27 cellular contexts compared by ENCODE assay signal in genomic region chr5:168120416-168121137, GRCh38.
DNase-seq lines count a peak whose midpoint lies in the region; ATAC-seq, FAIRE-seq and TF ChIP-seq lines count a peak whose summit lies in the region.
"Had no signal": no experiment of that assay in that cellular context is flagged by ENCODE, and none has a peak within 500 bp of the region (broad histone marks: within the 10 kb centered on the region; RNA-seq: fewer than 3 reads in every experiment).

No MANE protein-coding gene starts in this region.

- TF ChIP-seq RAD21 in K562 (CRISPR knock-in tag; conservative IDR thresholded peaks at IDR 0.05 in 1 of 2, IDR thresholded peaks at IDR 0.05 in 1 of 2), result no peak

- H3K27me3 Mint-ChIP-seq in activated T-cell treated with anti-CD3 and anti-CD28 coated beads, Interleukin-2, amount 50 U/mL, for 72 hours (ENCODE audit: low read depth), result no peaks in the 10 kb centered on the region
- H3K27me3 Mint-ChIP-seq: CD8-positive, alpha-beta memory T cell had no signal

- TF ChIP-seq POLR2A in K562 (conservative IDR thresholded peaks at IDR 0.05), result no peak

- H3K4me2 ChIP-seq in GM23248 (ENCODE audit: unreplicated experiment), result peak overlapping the region; percentile 23
- no peak overlapping the region for H3K4me2 ChIP-seq in K562 (ENCODE audit: insufficient read depth, low read length)

- H3K36me3 Mint-ChIP-seq in activated T-cell treated with anti-CD3 and anti-CD28 coated beads, Interleukin-2, amount 50 U/mL, for 72 hours (ENCODE audit: insufficient read depth in 2 of 2), result no peaks in the 10 kb centered on the region
- H3K36me3 Mint-ChIP-seq: CD14-positive monocyte; CD8-positive, alpha-beta memory T cell had no signal

- H3K4me1 ChIP-seq in GM23248 (ENCODE audit: insufficient read depth) (peaks cover 14% of the 10 kb centered on the region), K562 (replicated peaks in 1 of 2; ENCODE audit: control insufficient read depth in 2 of 2, insufficient read depth in 2 of 2, low read length in 2 of 2) (no peaks in the 10 kb centered on the region), foreskin keratinocyte (peaks cover 8% of the 10 kb centered on the region)
- H3K4me1 ChIP-seq: BE2C had no signal

- H3K27ac ChIP-seq in GM23248, result 0 out of 2 replicates have a peak overlapping the region, but pooled peaks have one; percentile 5
- H3K27ac ChIP-seq in K562 (ENCODE audit: extremely low read depth, low read depth, low read length), result no peak overlapping the region
- H3K27ac ChIP-seq in foreskin keratinocyte, result no peak overlapping the region
- H3K27ac ChIP-seq: HL-60, RWPE1 had no signal

- H3K4me3 ChIP-seq in GM23248 (no peak overlapping the region), K562 (no peak overlapping the region)

- H3K4me1 Mint-ChIP-seq in activated T-cell treated with anti-CD3 and anti-CD28 coated beads, Interleukin-2, amount 50 U/mL, for 72 hours (ENCODE audit: low read depth), result peaks cover 13% of the 10 kb centered on the region
- H3K4me1 Mint-ChIP-seq: CD8-positive, alpha-beta memory T cell had no signal

- in situ Hi-C loops in GM23248 (cut with MboI) (no loop called here), K562 (cut with MboI) (no loop called here)

- no peaks in the 10 kb centered on the region for H3F3A ChIP-seq in GM23248 (ENCODE audit: insufficient read depth)

- H3K9me2 ChIP-seq in GM23248 (ENCODE audit: insufficient read depth), result 0 out of 2 replicates have a peak, but pooled peaks cover 3% of the 10 kb centered on the region

- no TSS peak for BruUV-seq in K562 (replicated peaks; lab: Mats Ljungman, UMichigan)

- peaks cover 0 to 2% of the 10 kb centered on the region in 2 donors for H3K9me3 Mint-ChIP-seq in activated T-cell treated with anti-CD3 and anti-CD28 coated beads, Interleukin-2, amount 50 U/mL, for 72 hours
- H3K9me3 Mint-ChIP-seq: CD14-positive monocyte had no signal

- H3K27me3 ChIP-seq in GM23248 (replicated peaks; ENCODE audit: insufficient read depth) (no peaks in the 10 kb centered on the region), K562 (ENCODE audit: control insufficient read depth in 2 of 2, insufficient read depth in 2 of 2, low read length in 2 of 2) (no peaks in the 10 kb centered on the region), foreskin keratinocyte (no peaks in the 10 kb centered on the region)
- H3K27me3 ChIP-seq: BE2C had no signal

- H3K9ac ChIP-seq in GM23248, result no peak overlapping the region
- no peak overlapping the region for H3K9ac ChIP-seq in K562 (ENCODE audit: insufficient read depth in 1 of 2, low read depth in 2 of 2, low read length in 2 of 2)

- FAIRE-seq in K562 (lab: Jason Lieb, UNC), result no peak
- FAIRE-seq: GM12891, H1 had no signal

- peak overlapping the region in 1 of 2 donors; percentile 40 for H3K4me3 Mint-ChIP-seq in activated T-cell treated with anti-CD3 and anti-CD28 coated beads, Interleukin-2, amount 50 U/mL, for 72 hours
- H3K4me3 Mint-ChIP-seq: CD14-positive monocyte; CD8-positive, alpha-beta memory T cell had no signal

- whole genome bisulfite sequencing in GM23248 (ENCODE audit: low coverage in 1 of 2, low lambda C conversion rate in 2 of 2, missing lambda C conversion rate in 2 of 2), 2 experiments, result 56 to 61% methylated on average over 10 of the region's 10 CpGs
- 2% methylated on average over 10 of the region's 10 CpGs for WGBS in K562 (ENCODE audit: insufficient coverage, low coverage, missing lambda C conversion rate)

- DNase-seq in activated T-cell treated with anti-CD3 and anti-CD28 coated beads, Interleukin-2, amount 50 U/mL, for 72 hours, result no peak
- DNase-seq in activated T-cell treated with anti-CD3 and anti-CD28 coated beads, Interleukin-2, amount 50 U/mL, for 48 hours, result no peak
- DNase-seq in GM23248, result peak; percentile 50
- DNase-seq in NCI-H187 treated with DMSO at 0.1 percent for 48 hours (lab: John Stamatoyannopoulos, UW), result peak; percentile 16
- DNase-seq in K562 (ENCODE audit: extremely low read depth in 1 of 4, low spot score in 3 of 4), result no peak
- no peak for DNase-seq in foreskin keratinocyte
- DNase-seq in RKO (ENCODE audit: low spot score), result no peak
- DNase-seq: BE2C; Calu3; CD8-positive, alpha-beta memory T cell; DMS79 treated with DMSO at 0.1 percent for 48 hours; GF-D8; HCEC 1CT; KBM-7; MV-4-11; NCI-H1105; NCI-H146; NCI-H2029; NCI-H226; NCI-H510A; NCI-H69; SHP77 had no signal

- H3K79me2 ChIP-seq in GM23248 (ENCODE audit: insufficient read depth) (no peaks in the 10 kb centered on the region), K562 (ENCODE audit: control insufficient read depth, insufficient read depth, low read length) (no peaks in the 10 kb centered on the region)

- H3K36me3 ChIP-seq in GM23248 (ENCODE audit: low read depth) (peaks cover 18% of the 10 kb centered on the region; the same call in 1 of the 2 replicates), K562 (ENCODE audit: control insufficient read depth, insufficient read depth, low read length) (no peaks in the 10 kb centered on the region)
- H3K36me3 ChIP-seq: BE2C had no signal

- H3K9me1 ChIP-seq in K562 (ENCODE audit: control insufficient read depth, insufficient read depth, low read length), result no peaks in the 10 kb centered on the region

- intact Hi-C loops in K562 (cut with micrococcal nuclease), result no loop called here

- peak in 1 of 2 donors; percentile 56 for ATAC-seq in activated T-cell treated with anti-CD3 and anti-CD28 coated beads, Interleukin-2, amount 50 U/mL, for 72 hours (replicated peaks in 1 of 2)
- no peak for ATAC-seq in K562
- ATAC-seq in foreskin keratinocyte, result no peak

- TF ChIP-seq EP300 in K562 (IDR thresholded peaks at IDR 0.05; ENCODE audit: low read length), result no peak

- H4K20me1 ChIP-seq in GM23248 (ENCODE audit: insufficient read depth) (no peaks in the 10 kb centered on the region), K562 (replicated peaks; ENCODE audit: control insufficient read depth, insufficient read depth, low read length) (no peaks in the 10 kb centered on the region; the same call in 1 of the 2 replicates)

- POLR2A ChIA-PET in K562 (lab: Yijun Ruan, JAX), result interaction anchor here (1.0 kb wide), 1 partner anchor 8 kb away, joined by 4 read pairs; no protein-coding TSS in a partner anchor

- CTCF ChIA-PET in K562 (lab: Yijun Ruan, JAX; ENCODE audit: low intra/inter-chr PET ratio), result no interaction called here

- no peaks in the 10 kb centered on the region for H3K9me3 ChIP-seq in GM23248 (ENCODE audit: low read depth)
- H3K9me3 ChIP-seq in K562 (replicated peaks; ENCODE audit: control insufficient read depth, insufficient read depth, low read depth, low read length), result no peaks in the 10 kb centered on the region
- H3K9me3 ChIP-seq: BE2C had no signal

- TF ChIP-seq CTCF in K562 (IDR thresholded peaks at IDR 0.05 in 2 of 3, conservative IDR thresholded peaks at IDR 0.05 in 1 of 3; ENCODE audit: insufficient read depth in 2 of 3, low read depth in 1 of 3, low read length in 3 of 3) (no peak), foreskin keratinocyte (conservative IDR thresholded peaks at IDR 0.05) (no peak)

- H2AFZ ChIP-seq in GM23248, result no peak overlapping the region
- H2AFZ ChIP-seq in K562 (ENCODE audit: low read depth, low read length), result no peak overlapping the region

- peak overlapping the region; percentile 13 for H3K27ac Mint-ChIP-seq in activated T-cell treated with anti-CD3 and anti-CD28 coated beads, Interleukin-2, amount 50 U/mL, for 72 hours
- H3K27ac Mint-ChIP-seq: CD14-positive monocyte; CD8-positive, alpha-beta memory T cell had no signal

TF ChIP-seq in K562, 482 proteins besides CTCF, POLR2A, EP300 and RAD21:
- TF ChIP-seq MAFF (IDR thresholded peaks at IDR 0.05; ENCODE audit: low read length), result peak; percentile 12; the same call in 1 of the 2 replicates
- TF ChIP-seq C11orf30 (IDR thresholded peaks at IDR 0.05; ENCODE audit: low read depth), result 0 out of 2 replicates have a peak, but pooled peaks have one; percentile 6
- TF ChIP-seq MYNN (IDR thresholded peaks at IDR 0.05), result no peak
- no peak for TF ChIP-seq MYNN (CRISPR knock-in tag; IDR thresholded peaks at IDR 0.05)
- peak; percentile 29; the same call in 1 of the 2 replicates for TF ChIP-seq ZNF316 (IDR thresholded peaks at IDR 0.05)

Comparison
In these comparisons a context has a peak if more than half of its experiments do, and no peak if none do; other contexts are left out.
1. DNase-seq: peak in GM23248 (single experiment) and NCI-H187 treated with DMSO at 0.1 percent for 48 hours (single experiment); none in activated T-cell treated with anti-CD3 and anti-CD28 coated beads, Interleukin-2, amount 50 U/mL, for 72 hours (0 of 2), activated T-cell treated with anti-CD3 and anti-CD28 coated beads, Interleukin-2, amount 50 U/mL, for 48 hours (0 of 2), K562 (0 of 4), foreskin keratinocyte (0 of 2) and RKO (single experiment).